21 cellular contexts compared by ENCODE assay signal in the genomic region with DNA sequence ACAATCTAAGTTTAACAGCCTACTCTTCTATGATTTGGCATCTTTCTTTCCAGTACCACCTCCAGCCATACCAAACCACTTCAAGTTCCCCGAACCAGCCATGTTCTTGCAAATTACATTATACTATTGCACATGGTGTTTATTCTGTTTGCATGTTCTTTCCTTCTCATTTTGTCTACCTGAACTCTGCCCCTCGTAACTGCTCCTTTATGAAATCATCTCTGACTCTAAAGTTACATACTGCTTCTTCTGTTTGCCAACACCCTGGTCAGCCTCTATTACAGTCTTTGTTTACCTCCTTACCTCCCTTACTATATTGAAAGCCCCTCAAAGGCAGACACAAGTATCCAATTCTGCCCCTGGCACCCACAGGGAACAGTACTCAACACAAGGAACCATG. TPM values are rescaled to one million over a fixed set of nuclear protein-coding genes. Genes with fewer than 3 reads are reported as not detected.
A peak's percentile ranks its signal among the peaks of the same experiment; 100 is the strongest.
DNase-seq lines count a peak whose midpoint lies in the region; ATAC-seq and TF ChIP-seq lines count a peak whose summit lies in the region.
"Had no signal": no experiment of that assay in that cellular context is flagged by ENCODE, and none has a peak within 500 bp of the region (broad histone marks: within the 10 kb centered on the region; RNA-seq: fewer than 3 reads in every experiment).

No MANE protein-coding gene starts in this region.

- intact Hi-C loops in CD8-positive, alpha-beta T cell (cut with DNase I, micrococcal nuclease): loop anchor here in 1 of 2 experiments (10.0 kb wide), 1 partner anchor 409 kb away; a partner anchor contains a TSS
- intact Hi-C loops in lower lobe of right lung (cut with DNase I): no loop called here

- H3K4me1 ChIP-seq in CD8-positive, alpha-beta T cell (ENCODE audit: insufficient read depth, low read length): peaks cover 31% of the 10 kb centered on the region
- peaks cover 39% of the 10 kb centered on the region for H3K4me1 ChIP-seq in adipocyte (ENCODE audit: control insufficient read depth, insufficient read depth, low read length)
- H3K4me1 ChIP-seq in lower lobe of right lung: peaks cover 52% of the 10 kb centered on the region
- peaks cover 36% of the 10 kb centered on the region in 3 donors for H3K4me1 ChIP-seq in skeletal muscle tissue (ENCODE audit: control insufficient read depth in 3 of 3, insufficient read depth in 3 of 3, low read length in 3 of 3)
- H3K4me1 ChIP-seq: foreskin keratinocyte had no signal

- no peaks in the 10 kb centered on the region for H3K9me3 ChIP-seq in CD8-positive, alpha-beta T cell (ENCODE audit: low read length)
- H3K9me3 ChIP-seq in adipocyte (ENCODE audit: control insufficient read depth, low read length) (no peaks in the 10 kb centered on the region), lower lobe of right lung (no peaks in the 10 kb centered on the region), skeletal muscle tissue (ENCODE audit: control insufficient read depth in 3 of 3, low read length in 3 of 3) (no peaks in the 10 kb centered on the region)
- H3K9me3 ChIP-seq: adrenal gland had no signal

- H3K36me3 ChIP-seq in CD8-positive, alpha-beta T cell (ENCODE audit: insufficient read depth, low read length): no peaks in the 10 kb centered on the region
- H3K36me3 ChIP-seq in adipocyte (ENCODE audit: control insufficient read depth, insufficient read depth, low read length, severe bottlenecking): no peaks in the 10 kb centered on the region
- peaks cover 5% of the 10 kb centered on the region for H3K36me3 ChIP-seq in lower lobe of right lung
- no peaks in the 10 kb centered on the region for H3K36me3 ChIP-seq in skeletal muscle tissue (ENCODE audit: control insufficient read depth in 3 of 3, insufficient read depth in 3 of 3, low read length in 3 of 3)
- H3K36me3 ChIP-seq: adrenal gland had no signal

- no peaks in the 10 kb centered on the region for H3K9me3 Mint-ChIP-seq in CD8-positive, alpha-beta T cell
- H3K9me3 Mint-ChIP-seq in nephron progenitor cell: peaks cover 14% of the 10 kb centered on the region

- H3K4me1 Mint-ChIP-seq in CD8-positive, alpha-beta T cell (ENCODE audit: low read depth): peaks cover 78% of the 10 kb centered on the region
- H3K4me1 Mint-ChIP-seq in nephron progenitor cell: peaks cover 21% of the 10 kb centered on the region

- CTCF ChIA-PET in CD8-positive, alpha-beta T cell (lab: Charles Lee): no interaction called here

- no peak for DNase-seq in CD8-positive, alpha-beta T cell
- DNase-seq in adipocyte (ENCODE audit: low read depth) (no peak), lower lobe of right lung (no peak), COLO668 (lab: John Stamatoyannopoulos, UW; ENCODE audit: unreplicated experiment) (no peak), HuH-7.5 (ENCODE audit: low spot score) (no peak), nephron progenitor cell (no peak)
- DNase-seq in effector CD8-positive, alpha-beta T cell (lab: John Stamatoyannopoulos, UW): no peak
- DNase-seq: activated CD4-positive, alpha-beta T cell treated with anti-CD3 and anti-CD28 coated beads for 4 hours; activated gamma-delta T cell; foreskin keratinocyte; GDM1; NCI-H1436 treated with DMSO at 0.1 percent for 48 hours; NCI-H2171; NCI-H526 treated with DMSO at 0.1 percent for 48 hours; nucleus accumbens; SHP77; stimulated activated CD4-positive, alpha-beta T cell treated with anti-CD3 and anti-CD28 coated beads, Interleukin-12 subunit alpha, Interleukin-12 subunit beta, amount 100 ng/mL, for 4 hours; SW 1271 had no signal

- H3K9ac ChIP-seq in adipocyte (ENCODE audit: low read length) (peak overlapping the region; percentile 38), skeletal muscle tissue (ENCODE audit: low read depth in 1 of 3, low read length in 3 of 3) (peak overlapping the region in 1 of 3 donors; percentile 54)

- TF ChIP-seq CTCF in CD8-positive, alpha-beta T cell (IDR thresholded peaks at IDR 0.05): no peak
- TF ChIP-seq CTCF in lower lobe of right lung (IDR thresholded peaks at IDR 0.05) (no peak), nephron progenitor cell (IDR thresholded peaks at IDR 0.05) (no peak)

- POLR2A ChIA-PET in CD8-positive, alpha-beta T cell (lab: Charles Lee): no interaction called here

- peaks cover 48% of the 10 kb centered on the region for H3K36me3 Mint-ChIP-seq in CD8-positive, alpha-beta T cell
- peaks cover 48% of the 10 kb centered on the region for H3K36me3 Mint-ChIP-seq in nephron progenitor cell (ENCODE audit: low read depth)

- ATAC-seq in CD8-positive, alpha-beta T cell: no peak
- ATAC-seq in lower lobe of right lung: peak in 1 of 2 donors; percentile 13
- ATAC-seq: foreskin keratinocyte had no signal

- no peak overlapping the region for H3K4me3 Mint-ChIP-seq in CD8-positive, alpha-beta T cell
- H3K4me3 Mint-ChIP-seq in nephron progenitor cell: no peak overlapping the region

- no peaks in the 10 kb centered on the region for H3K27me3 Mint-ChIP-seq in CD8-positive, alpha-beta T cell (ENCODE audit: low read depth)
- H3K27me3 Mint-ChIP-seq in nephron progenitor cell (ENCODE audit: low read depth, poor library complexity): peaks cover 5% of the 10 kb centered on the region

- H3K27ac ChIP-seq in CD8-positive, alpha-beta T cell (ENCODE audit: low read depth, low read length): no peak overlapping the region
- peak overlapping the region; percentile 24 for H3K27ac ChIP-seq in lower lobe of right lung
- peak overlapping the region; percentile 83 for H3K27ac ChIP-seq in skeletal muscle tissue (ENCODE audit: low read depth, low read length)
- H3K27ac ChIP-seq: C4-2B, foreskin keratinocyte had no signal

- no peaks in the 10 kb centered on the region for H3K27me3 ChIP-seq in CD8-positive, alpha-beta T cell (ENCODE audit: insufficient read depth, low read length)
- no peaks in the 10 kb centered on the region for H3K27me3 ChIP-seq in adipocyte (replicated peaks; ENCODE audit: control insufficient read depth, insufficient read depth, low read length)
- no peaks in the 10 kb centered on the region for H3K27me3 ChIP-seq in lower lobe of right lung (ENCODE audit: low read depth)
- H3K27me3 ChIP-seq in skeletal muscle tissue (ENCODE audit: control insufficient read depth in 3 of 3, insufficient read depth in 3 of 3, low read length in 3 of 3): no peaks in the 10 kb centered on the region
- H3K27me3 ChIP-seq: adrenal gland, foreskin keratinocyte had no signal

- H3K27ac Mint-ChIP-seq in CD8-positive, alpha-beta T cell: peak overlapping the region; percentile 33
- H3K27ac Mint-ChIP-seq in nephron progenitor cell: no peak overlapping the region

- H3K4me3 ChIP-seq in CD8-positive, alpha-beta T cell (ENCODE audit: low read depth, low read length): no peak overlapping the region
- H3K4me3 ChIP-seq in adipocyte (ENCODE audit: low read length) (peak overlapping the region; percentile 41), lower lobe of right lung (no peak overlapping the region), skeletal muscle tissue (ENCODE audit: low read length in 3 of 3) (no peak overlapping the region)
- H3K4me3 ChIP-seq: adrenal gland had no signal

RNA-seq across cellular contexts. Expression of a gene that starts 6.0 kb away (rescaled TPM):
- total RNA-seq in CD8-positive, alpha-beta T cell: 10 to 100 TPM; 37.8 to 38.3 TPM
- total RNA-seq in lower lobe of right lung (44.7 TPM), skeletal muscle tissue (14.1 TPM)

RNA-seq across cellular contexts. Expression of a gene that starts 16.8 kb away (rescaled TPM):
- total RNA-seq in CD8-positive, alpha-beta T cell: 1 to 10 TPM; 6.2 to 6.9 TPM
- total RNA-seq in lower lobe of right lung (12.3 TPM), skeletal muscle tissue (18.8 TPM)

RNA-seq across cellular contexts. Expression of a gene that starts 40.2 kb away (rescaled TPM):
- 1 to 10 TPM; 5.7 to 6.3 TPM for total RNA-seq in CD8-positive, alpha-beta T cell
- total RNA-seq in lower lobe of right lung (22.3 TPM), skeletal muscle tissue (14.6 TPM)

RNA-seq across cellular contexts. Expression of a gene that starts 57.6 kb away (rescaled TPM):
- total RNA-seq in CD8-positive, alpha-beta T cell: 100 to 1,000 TPM; 354 to 372 TPM
- total RNA-seq in lower lobe of right lung: 201 TPM
- total RNA-seq in skeletal muscle tissue: 48.5 TPM
